1 cellular context compared by ENCODE assay signal in the genomic region with DNA sequence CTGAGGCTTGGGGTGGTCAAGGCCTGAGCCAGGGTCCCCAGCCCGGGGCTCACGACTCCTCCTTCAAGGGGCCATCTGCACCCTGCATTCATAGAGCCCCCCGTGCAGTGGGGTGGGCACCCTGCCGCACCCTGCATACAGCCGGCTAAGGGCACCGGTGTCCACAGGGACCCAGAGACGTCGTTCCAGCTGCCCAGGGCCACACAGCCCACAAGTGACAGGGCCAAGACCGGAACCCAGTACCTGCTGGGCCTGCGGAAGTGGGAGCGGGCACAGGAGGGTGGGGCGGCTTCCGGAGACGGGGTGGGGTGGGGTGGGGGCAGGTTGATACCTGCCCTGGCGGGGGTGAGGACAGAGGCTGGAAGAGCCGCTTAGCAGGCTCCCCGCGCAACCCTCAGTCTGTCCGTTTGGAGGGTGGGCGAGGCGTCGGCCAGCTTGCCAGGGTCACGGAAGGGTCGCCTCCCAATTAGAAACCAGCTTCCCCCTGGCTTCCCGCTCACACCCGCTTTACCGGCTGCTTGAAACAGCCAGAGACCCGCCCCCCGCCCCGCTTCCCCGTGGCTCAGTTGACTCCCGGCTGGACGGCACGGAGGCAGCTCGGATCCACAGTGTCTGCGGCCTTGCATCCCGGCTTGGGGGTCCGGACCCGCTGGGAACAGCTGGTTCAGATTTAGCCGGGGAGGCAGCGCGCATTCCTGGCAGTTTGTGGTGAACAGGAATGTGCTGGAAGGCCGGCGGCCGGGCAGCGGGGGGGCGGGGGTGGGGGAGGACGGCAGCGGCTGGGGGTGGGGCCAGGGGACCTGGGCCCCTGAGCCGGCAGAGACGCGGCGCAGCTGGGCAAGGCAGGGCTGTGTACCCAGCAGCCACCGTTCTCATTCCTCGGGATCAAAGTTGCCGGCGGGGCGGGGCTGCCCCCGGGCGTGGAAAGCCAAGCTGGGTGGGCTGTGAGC.
TF ChIP-seq lines count a peak whose summit lies in the region.

No MANE protein-coding gene starts in this region.

TF ChIP-seq in HEK293, 187 proteins besides CTCF, POLR2A, EP300 and RAD21 (continued from another document and continues in another):
- TF ChIP-seq ZNF146 (tag by site-specific recombination; IDR thresholded peaks at IDR 0.05) (no peak), GLIS1 (tag by site-specific recombination; IDR thresholded peaks at IDR 0.05) (peak; percentile 99), ZSCAN5A (tag by site-specific recombination; IDR thresholded peaks at IDR 0.05) (no peak), ZNF366 (tag by site-specific recombination; conservative IDR thresholded peaks at IDR 0.05) (no peak), ZNF112 (tag by site-specific recombination; IDR thresholded peaks at IDR 0.05) (no peak), PBX3 (CRISPR knock-in tag; IDR thresholded peaks at IDR 0.05) (no peak), ZNF433 (tag by site-specific recombination; IDR thresholded peaks at IDR 0.05; ENCODE audit: low read depth) (no peak), ZNF302 (tag by site-specific recombination; IDR thresholded peaks at IDR 0.05; ENCODE audit: low read depth) (no peak), ZNF48 (tag by site-specific recombination; IDR thresholded peaks at IDR 0.05) (no peak), KLF7 (tag by site-specific recombination; IDR thresholded peaks at IDR 0.05; ENCODE audit: borderline replicate concordance) (no peak), ZNF449 (tag by site-specific recombination; IDR thresholded peaks at IDR 0.05) (no peak), ZNF335 (tag by site-specific recombination; conservative IDR thresholded peaks at IDR 0.05) (peak; percentile 50), GLIS2 (tag by site-specific recombination; IDR thresholded peaks at IDR 0.05) (peak; percentile 93), ZFHX2 (tag by site-specific recombination; conservative IDR thresholded peaks at IDR 0.05) (no peak), ZNF2 (tag by site-specific recombination; IDR thresholded peaks at IDR 0.05) (no peak), GLI4 (tag by site-specific recombination; IDR thresholded peaks at IDR 0.05) (no peak), SP7 (tag by site-specific recombination; IDR thresholded peaks at IDR 0.05) (peak; percentile 72), ZNF211 (tag by site-specific recombination; IDR thresholded peaks at IDR 0.05; ENCODE audit: low read depth) (no peak), ZNF514 (tag by site-specific recombination; IDR thresholded peaks at IDR 0.05) (no peak), ZNF155 (tag by site-specific recombination; IDR thresholded peaks at IDR 0.05) (no peak), ZNF707 (tag by site-specific recombination; IDR thresholded peaks at IDR 0.05) (no peak), ZBTB17 (tag by site-specific recombination; IDR thresholded peaks at IDR 0.05) (no peak), ZNF133 (tag by site-specific recombination; IDR thresholded peaks at IDR 0.05) (no peak), ZNF529 (tag by site-specific recombination; IDR thresholded peaks at IDR 0.05; ENCODE audit: insufficient replicate concordance) (no peak), ZNF10 (tag by site-specific recombination; IDR thresholded peaks at IDR 0.05) (no peak)
- TF ChIP-seq, protein P1, sequence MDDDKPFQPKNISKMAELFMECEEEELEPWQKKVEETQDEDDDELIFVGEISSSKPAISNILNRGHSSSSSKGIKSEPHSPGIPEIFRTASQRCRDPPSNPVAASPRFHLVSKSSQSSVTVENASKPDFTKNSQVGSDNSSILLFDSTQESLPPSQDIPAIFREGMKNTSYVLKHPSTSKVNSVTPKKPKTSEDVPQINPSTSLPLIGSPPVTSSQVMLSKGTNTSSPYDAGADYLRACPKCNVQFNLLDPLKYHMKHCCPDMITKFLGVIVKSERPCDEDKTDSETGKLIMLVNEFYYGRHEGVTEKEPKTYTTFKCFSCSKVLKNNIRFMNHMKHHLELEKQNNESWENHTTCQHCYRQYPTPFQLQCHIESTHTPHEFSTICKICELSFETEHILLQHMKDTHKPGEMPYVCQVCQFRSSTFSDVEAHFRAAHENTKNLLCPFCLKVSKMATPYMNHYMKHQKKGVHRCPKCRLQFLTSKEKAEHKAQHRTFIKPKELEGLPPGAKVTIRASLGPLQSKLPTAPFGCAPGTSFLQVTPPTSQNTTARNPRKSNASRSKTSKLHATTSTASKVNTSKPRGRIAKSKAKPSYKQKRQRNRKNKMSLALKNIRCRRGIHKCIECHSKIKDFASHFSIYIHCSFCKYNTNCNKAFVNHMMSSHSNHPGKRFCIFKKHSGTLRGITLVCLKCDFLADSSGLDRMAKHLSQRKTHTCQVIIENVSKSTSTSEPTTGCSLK (tag by site-specific recombination; IDR thresholded peaks at IDR 0.05), result no peak
- TF ChIP-seq, protein P2, sequence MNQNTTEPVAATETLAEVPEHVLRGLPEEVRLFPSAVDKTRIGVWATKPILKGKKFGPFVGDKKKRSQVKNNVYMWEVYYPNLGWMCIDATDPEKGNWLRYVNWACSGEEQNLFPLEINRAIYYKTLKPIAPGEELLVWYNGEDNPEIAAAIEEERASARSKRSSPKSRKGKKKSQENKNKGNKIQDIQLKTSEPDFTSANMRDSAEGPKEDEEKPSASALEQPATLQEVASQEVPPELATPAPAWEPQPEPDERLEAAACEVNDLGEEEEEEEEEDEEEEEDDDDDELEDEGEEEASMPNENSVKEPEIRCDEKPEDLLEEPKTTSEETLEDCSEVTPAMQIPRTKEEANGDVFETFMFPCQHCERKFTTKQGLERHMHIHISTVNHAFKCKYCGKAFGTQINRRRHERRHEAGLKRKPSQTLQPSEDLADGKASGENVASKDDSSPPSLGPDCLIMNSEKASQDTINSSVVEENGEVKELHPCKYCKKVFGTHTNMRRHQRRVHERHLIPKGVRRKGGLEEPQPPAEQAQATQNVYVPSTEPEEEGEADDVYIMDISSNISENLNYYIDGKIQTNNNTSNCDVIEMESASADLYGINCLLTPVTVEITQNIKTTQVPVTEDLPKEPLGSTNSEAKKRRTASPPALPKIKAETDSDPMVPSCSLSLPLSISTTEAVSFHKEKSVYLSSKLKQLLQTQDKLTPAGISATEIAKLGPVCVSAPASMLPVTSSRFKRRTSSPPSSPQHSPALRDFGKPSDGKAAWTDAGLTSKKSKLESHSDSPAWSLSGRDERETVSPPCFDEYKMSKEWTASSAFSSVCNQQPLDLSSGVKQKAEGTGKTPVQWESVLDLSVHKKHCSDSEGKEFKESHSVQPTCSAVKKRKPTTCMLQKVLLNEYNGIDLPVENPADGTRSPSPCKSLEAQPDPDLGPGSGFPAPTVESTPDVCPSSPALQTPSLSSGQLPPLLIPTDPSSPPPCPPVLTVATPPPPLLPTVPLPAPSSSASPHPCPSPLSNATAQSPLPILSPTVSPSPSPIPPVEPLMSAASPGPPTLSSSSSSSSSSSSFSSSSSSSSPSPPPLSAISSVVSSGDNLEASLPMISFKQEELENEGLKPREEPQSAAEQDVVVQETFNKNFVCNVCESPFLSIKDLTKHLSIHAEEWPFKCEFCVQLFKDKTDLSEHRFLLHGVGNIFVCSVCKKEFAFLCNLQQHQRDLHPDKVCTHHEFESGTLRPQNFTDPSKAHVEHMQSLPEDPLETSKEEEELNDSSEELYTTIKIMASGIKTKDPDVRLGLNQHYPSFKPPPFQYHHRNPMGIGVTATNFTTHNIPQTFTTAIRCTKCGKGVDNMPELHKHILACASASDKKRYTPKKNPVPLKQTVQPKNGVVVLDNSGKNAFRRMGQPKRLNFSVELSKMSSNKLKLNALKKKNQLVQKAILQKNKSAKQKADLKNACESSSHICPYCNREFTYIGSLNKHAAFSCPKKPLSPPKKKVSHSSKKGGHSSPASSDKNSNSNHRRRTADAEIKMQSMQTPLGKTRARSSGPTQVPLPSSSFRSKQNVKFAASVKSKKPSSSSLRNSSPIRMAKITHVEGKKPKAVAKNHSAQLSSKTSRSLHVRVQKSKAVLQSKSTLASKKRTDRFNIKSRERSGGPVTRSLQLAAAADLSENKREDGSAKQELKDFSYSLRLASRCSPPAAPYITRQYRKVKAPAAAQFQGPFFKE (tag by site-specific recombination; IDR thresholded peaks at IDR 0.05; ENCODE audit: borderline replicate concordance), result no peak
- TF ChIP-seq, protein P3, sequence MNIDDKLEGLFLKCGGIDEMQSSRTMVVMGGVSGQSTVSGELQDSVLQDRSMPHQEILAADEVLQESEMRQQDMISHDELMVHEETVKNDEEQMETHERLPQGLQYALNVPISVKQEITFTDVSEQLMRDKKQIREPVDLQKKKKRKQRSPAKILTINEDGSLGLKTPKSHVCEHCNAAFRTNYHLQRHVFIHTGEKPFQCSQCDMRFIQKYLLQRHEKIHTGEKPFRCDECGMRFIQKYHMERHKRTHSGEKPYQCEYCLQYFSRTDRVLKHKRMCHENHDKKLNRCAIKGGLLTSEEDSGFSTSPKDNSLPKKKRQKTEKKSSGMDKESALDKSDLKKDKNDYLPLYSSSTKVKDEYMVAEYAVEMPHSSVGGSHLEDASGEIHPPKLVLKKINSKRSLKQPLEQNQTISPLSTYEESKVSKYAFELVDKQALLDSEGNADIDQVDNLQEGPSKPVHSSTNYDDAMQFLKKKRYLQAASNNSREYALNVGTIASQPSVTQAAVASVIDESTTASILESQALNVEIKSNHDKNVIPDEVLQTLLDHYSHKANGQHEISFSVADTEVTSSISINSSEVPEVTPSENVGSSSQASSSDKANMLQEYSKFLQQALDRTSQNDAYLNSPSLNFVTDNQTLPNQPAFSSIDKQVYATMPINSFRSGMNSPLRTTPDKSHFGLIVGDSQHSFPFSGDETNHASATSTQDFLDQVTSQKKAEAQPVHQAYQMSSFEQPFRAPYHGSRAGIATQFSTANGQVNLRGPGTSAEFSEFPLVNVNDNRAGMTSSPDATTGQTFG (tag by site-specific recombination; IDR thresholded peaks at IDR 0.05; ENCODE audit: borderline replicate concordance), result no peak
- TF ChIP-seq, protein P4, sequence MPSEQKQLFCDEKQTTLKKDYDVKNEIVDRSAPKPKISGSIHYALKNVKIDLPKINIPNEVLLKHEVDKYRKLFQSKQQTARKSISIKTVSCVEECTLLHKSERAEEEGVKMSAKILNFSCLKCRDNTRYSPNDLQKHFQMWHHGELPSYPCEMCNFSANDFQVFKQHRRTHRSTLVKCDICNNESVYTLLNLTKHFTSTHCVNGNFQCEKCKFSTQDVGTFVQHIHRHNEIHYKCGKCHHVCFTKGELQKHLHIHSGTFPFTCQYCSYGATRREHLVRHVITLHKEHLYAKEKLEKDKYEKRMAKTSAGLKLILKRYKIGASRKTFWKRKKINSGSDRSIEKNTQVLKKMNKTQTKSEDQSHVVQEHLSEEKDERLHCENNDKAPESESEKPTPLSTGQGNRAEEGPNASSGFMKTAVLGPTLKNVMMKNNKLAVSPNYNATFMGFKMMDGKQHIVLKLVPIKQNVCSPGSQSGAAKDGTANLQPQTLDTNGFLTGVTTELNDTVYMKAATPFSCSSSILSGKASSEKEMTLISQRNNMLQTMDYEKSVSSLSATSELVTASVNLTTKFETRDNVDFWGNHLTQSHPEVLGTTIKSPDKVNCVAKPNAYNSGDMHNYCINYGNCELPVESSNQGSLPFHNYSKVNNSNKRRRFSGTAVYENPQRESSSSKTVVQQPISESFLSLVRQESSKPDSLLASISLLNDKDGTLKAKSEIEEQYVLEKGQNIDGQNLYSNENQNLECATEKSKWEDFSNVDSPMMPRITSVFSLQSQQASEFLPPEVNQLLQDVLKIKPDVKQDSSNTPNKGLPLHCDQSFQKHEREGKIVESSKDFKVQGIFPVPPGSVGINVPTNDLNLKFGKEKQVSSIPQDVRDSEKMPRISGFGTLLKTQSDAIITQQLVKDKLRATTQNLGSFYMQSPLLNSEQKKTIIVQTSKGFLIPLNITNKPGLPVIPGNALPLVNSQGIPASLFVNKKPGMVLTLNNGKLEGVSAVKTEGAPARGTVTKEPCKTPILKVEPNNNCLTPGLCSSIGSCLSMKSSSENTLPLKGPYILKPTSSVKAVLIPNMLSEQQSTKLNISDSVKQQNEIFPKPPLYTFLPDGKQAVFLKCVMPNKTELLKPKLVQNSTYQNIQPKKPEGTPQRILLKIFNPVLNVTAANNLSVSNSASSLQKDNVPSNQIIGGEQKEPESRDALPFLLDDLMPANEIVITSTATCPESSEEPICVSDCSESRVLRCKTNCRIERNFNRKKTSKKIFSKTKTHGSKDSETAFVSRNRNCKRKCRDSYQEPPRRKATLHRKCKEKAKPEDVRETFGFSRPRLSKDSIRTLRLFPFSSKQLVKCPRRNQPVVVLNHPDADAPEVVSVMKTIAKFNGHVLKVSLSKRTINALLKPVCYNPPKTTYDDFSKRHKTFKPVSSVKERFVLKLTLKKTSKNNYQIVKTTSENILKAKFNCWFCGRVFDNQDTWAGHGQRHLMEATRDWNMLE (tag by site-specific recombination; conservative IDR thresholded peaks at IDR 0.05; ENCODE audit: low read depth), result no peak
- TF ChIP-seq, protein P5, sequence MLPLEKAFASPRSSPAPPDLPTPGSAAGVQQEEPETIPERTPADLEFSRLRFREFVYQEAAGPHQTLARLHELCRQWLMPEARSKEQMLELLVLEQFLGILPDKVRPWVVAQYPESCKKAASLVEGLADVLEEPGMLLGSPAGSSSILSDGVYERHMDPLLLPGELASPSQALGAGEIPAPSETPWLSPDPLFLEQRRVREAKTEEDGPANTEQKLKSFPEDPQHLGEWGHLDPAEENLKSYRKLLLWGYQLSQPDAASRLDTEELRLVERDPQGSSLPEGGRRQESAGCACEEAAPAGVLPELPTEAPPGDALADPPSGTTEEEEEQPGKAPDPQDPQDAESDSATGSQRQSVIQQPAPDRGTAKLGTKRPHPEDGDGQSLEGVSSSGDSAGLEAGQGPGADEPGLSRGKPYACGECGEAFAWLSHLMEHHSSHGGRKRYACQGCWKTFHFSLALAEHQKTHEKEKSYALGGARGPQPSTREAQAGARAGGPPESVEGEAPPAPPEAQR (tag by site-specific recombination; IDR thresholded peaks at IDR 0.05), result no peak
